In genomic region chr16:56944954-56945839, GRCh38 we compare ENCODE assay signal across 12 cellular contexts. TPM values are rescaled to one million over a fixed set of nuclear protein-coding genes. Genes with fewer than 3 reads are reported as not detected.
DNase-seq lines count a peak whose midpoint lies in the region; ATAC-seq lines count a peak whose summit lies in the region.
"Had no signal": no experiment of that assay in that cellular context is flagged by ENCODE, and none has a peak within 500 bp of the region (broad histone marks: within the 10 kb centered on the region; RNA-seq: fewer than 3 reads in every experiment).

No MANE protein-coding gene starts in this region.

- intact Hi-C loops in activated T-helper 1 cell treated with anti-CD3 and anti-CD28 coated beads, Interleukin-12 subunit alpha, Interleukin-12 subunit beta, Interleukin-2, Interleukin-4 antibody, amounts not matched to agents 30 ng/mL and 10 ng/mL and 1 ng/mL, durations not matched to agents 14 hours and 24 hours and 36 hours (cut with micrococcal nuclease), result loop anchor here (1.0 to 2.0 kb wide), 7 partner anchors 8 to 97 kb away; no protein-coding TSS in a partner anchor

- peaks cover 50% of the 10 kb centered on the region for H3K4me1 Mint-ChIP-seq in activated T-helper 1 cell treated with anti-CD3 and anti-CD28 coated beads, Interleukin-12 subunit alpha, Interleukin-12 subunit beta, Interleukin-2, Interleukin-4 antibody, amounts not matched to agents 30 ng/mL and 10 ng/mL and 1 ng/mL, durations not matched to agents 14 hours and 24 hours and 36 hours (ENCODE audit: low read depth)
- H3K4me1 Mint-ChIP-seq: neural crest cell had no signal

- ATAC-seq in GM18858 (IDR thresholded peaks at IDR 0.05; ENCODE audit: unreplicated experiment) (peak; percentile 42), HG02981 (IDR thresholded peaks at IDR 0.05; ENCODE audit: unreplicated experiment) (peak; percentile 37), GM21390 (IDR thresholded peaks at IDR 0.05; ENCODE audit: unreplicated experiment) (no peak), HG03521 (IDR thresholded peaks at IDR 0.05; ENCODE audit: unreplicated experiment) (no peak)

- H3K4me3 Mint-ChIP-seq in activated T-helper 1 cell treated with anti-CD3 and anti-CD28 coated beads, Interleukin-12 subunit alpha, Interleukin-12 subunit beta, Interleukin-2, Interleukin-4 antibody, amounts not matched to agents 30 ng/mL and 10 ng/mL and 1 ng/mL, durations not matched to agents 14 hours and 24 hours and 36 hours, result peak overlapping the region; percentile 12
- H3K4me3 Mint-ChIP-seq: neural crest cell had no signal

- H3K27me3 Mint-ChIP-seq in activated T-helper 1 cell treated with anti-CD3 and anti-CD28 coated beads, Interleukin-12 subunit alpha, Interleukin-12 subunit beta, Interleukin-2, Interleukin-4 antibody, amounts not matched to agents 30 ng/mL and 10 ng/mL and 1 ng/mL, durations not matched to agents 14 hours and 24 hours and 36 hours (ENCODE audit: insufficient read depth), result no peaks in the 10 kb centered on the region

- DNase-seq in activated T-helper 1 cell treated with anti-CD3 and anti-CD28 coated beads, Interleukin-12 subunit alpha, Interleukin-12 subunit beta, Interleukin-2, Interleukin-4 antibody, amounts not matched to agents 30 ng/mL and 10 ng/mL and 1 ng/mL, durations not matched to agents 14 hours and 24 hours and 36 hours (ENCODE audit: low spot score), result no peak
- DNase-seq in renal cortical epithelial cell (ENCODE audit: low read depth), result peak; percentile 74
- no peak for DNase-seq in NCI-H187 treated with DMSO at 0.1 percent for 48 hours (lab: John Stamatoyannopoulos, UW)
- DNase-seq in dedifferentiated amniotic fluid mesenchymal stem cell (ENCODE audit: extremely low spot score), result no peak
- DNase-seq: colonic mucosa had no signal

- peaks cover 48% of the 10 kb centered on the region for H3K36me3 Mint-ChIP-seq in activated T-helper 1 cell treated with anti-CD3 and anti-CD28 coated beads, Interleukin-12 subunit alpha, Interleukin-12 subunit beta, Interleukin-2, Interleukin-4 antibody, amounts not matched to agents 30 ng/mL and 10 ng/mL and 1 ng/mL, durations not matched to agents 14 hours and 24 hours and 36 hours (ENCODE audit: low read depth)

- H3K27ac Mint-ChIP-seq in activated T-helper 1 cell treated with anti-CD3 and anti-CD28 coated beads, Interleukin-12 subunit alpha, Interleukin-12 subunit beta, Interleukin-2, Interleukin-4 antibody, amounts not matched to agents 30 ng/mL and 10 ng/mL and 1 ng/mL, durations not matched to agents 14 hours and 24 hours and 36 hours, result peak overlapping the region; percentile 88

- no peaks in the 10 kb centered on the region for H3K9me3 Mint-ChIP-seq in activated T-helper 1 cell treated with anti-CD3 and anti-CD28 coated beads, Interleukin-12 subunit alpha, Interleukin-12 subunit beta, Interleukin-2, Interleukin-4 antibody, amounts not matched to agents 30 ng/mL and 10 ng/mL and 1 ng/mL, durations not matched to agents 14 hours and 24 hours and 36 hours
- H3K9me3 Mint-ChIP-seq: neural crest cell had no signal

RNA-seq across cellular contexts. Expression of gene HERPUD1, which starts 13.3 kb away (rescaled TPM):
- 176 and 178 TPM in 2 replicates for total RNA-seq in activated T-helper 1 cell treated with anti-CD3 and anti-CD28 coated beads, Interleukin-12 subunit alpha, Interleukin-12 subunit beta, Interleukin-2, Interleukin-4 antibody, amounts not matched to agents 30 ng/mL and 10 ng/mL and 1 ng/mL, durations not matched to agents 14 hours and 24 hours and 36 hours
- 87.0 and 252 TPM in 2 replicates for total RNA-seq in renal cortical epithelial cell

RNA-seq across cellular contexts. Expression of gene CETP, which starts 16.6 kb away (rescaled TPM):
- 0.23 and 0.24 TPM in 2 replicates for total RNA-seq in activated T-helper 1 cell treated with anti-CD3 and anti-CD28 coated beads, Interleukin-12 subunit alpha, Interleukin-12 subunit beta, Interleukin-2, Interleukin-4 antibody, amounts not matched to agents 30 ng/mL and 10 ng/mL and 1 ng/mL, durations not matched to agents 14 hours and 24 hours and 36 hours
- not detected in 2 replicates for total RNA-seq in renal cortical epithelial cell
- total RNA-seq: colonic mucosa, H1, neural crest cell, vagina had no signal

RNA-seq across cellular contexts. Expression of gene NLRC5, which starts 44.2 kb away (rescaled TPM):
- total RNA-seq in activated T-helper 1 cell treated with anti-CD3 and anti-CD28 coated beads, Interleukin-12 subunit alpha, Interleukin-12 subunit beta, Interleukin-2, Interleukin-4 antibody, amounts not matched to agents 30 ng/mL and 10 ng/mL and 1 ng/mL, durations not matched to agents 14 hours and 24 hours and 36 hours, result 164 and 175 TPM in 2 replicates
- total RNA-seq in renal cortical epithelial cell, result 6.6 and 9.0 TPM in 2 replicates

Comparison
In these comparisons a context has a peak if more than half of its experiments do, and no peak if none do; other contexts are left out.
1. ATAC-seq: peak in GM18858 (single experiment) and HG02981 (single experiment); none in GM21390 (single experiment) and HG03521 (single experiment).
2. RNA of gene NLRC5, which starts 44.2 kb away (total RNA-seq): 164 to 175 TPM in activated T-helper 1 cell treated with anti-CD3 and anti-CD28 coated beads, Interleukin-12 subunit alpha, Interleukin-12 subunit beta, Interleukin-2, Interleukin-4 antibody, amounts not matched to agents 30 ng/mL and 10 ng/mL and 1 ng/mL, durations not matched to agents 14 hours and 24 hours and 36 hours; 6.6 to 9.0 TPM in renal cortical epithelial cell; every median in the first group is over 10 times any median in the second.